ENCODE assay signal across 15 cellular contexts in the genomic region with DNA sequence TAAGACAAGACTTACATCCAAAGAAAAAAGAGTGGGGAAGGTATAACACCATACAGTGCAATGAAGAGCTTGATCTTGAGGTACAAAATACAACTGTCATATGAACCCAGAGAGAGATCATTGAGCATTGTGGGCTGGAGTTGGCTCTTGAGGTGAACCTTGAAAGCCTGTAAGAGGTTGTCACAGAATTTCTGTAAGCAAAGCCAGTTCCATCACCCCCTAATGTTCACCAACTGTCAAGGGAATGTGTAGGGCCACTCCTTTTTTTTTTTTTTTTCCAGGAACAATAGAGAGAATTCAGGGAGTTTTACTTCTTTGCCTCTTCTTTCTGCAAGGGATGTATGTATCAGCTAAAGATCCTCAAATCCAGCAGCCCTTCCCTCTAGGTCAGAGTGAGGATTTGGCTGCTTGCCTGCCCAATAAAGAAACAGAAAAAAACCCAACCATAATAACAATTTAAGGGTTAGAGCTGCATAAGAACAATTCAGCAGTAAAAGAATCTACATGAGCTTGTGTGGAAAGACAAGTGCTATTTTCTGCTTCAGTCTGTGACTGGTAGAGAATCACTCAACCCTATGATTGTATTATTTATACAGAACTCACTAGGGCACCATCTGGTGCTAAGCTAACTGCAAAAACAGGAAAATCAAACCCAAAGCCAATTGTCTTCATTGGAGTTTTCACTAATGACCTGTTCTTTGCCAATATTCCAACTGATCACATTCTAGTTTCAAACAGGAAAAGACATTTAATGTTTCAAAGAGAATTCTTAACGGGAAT.
DNase-seq lines count a peak whose midpoint lies in the region; FAIRE-seq lines count a peak whose summit lies in the region.
"Had no signal": no experiment of that assay in that cellular context is flagged by ENCODE, and none has a peak within 500 bp of the region (broad histone marks: within the 10 kb centered on the region; RNA-seq: fewer than 3 reads in every experiment).

No MANE protein-coding gene starts in this region.

- peak; percentile 94 for FAIRE-seq in islet of Langerhans (lab: Jason Lieb, UNC)
- FAIRE-seq: A204.1, G401.6, GM12892, HepG2, HTR-8/SVneo had no signal

- DNase-seq in G401 (ENCODE audit: low spot score) (peak; percentile 83), NCI-H1694 treated with DMSO at 0.1 percent for 48 hours (lab: John Stamatoyannopoulos, UW) (peak; percentile 88), NCI-H69 (lab: John Stamatoyannopoulos, UW) (peak; percentile 60), GDM1 (lab: John Stamatoyannopoulos, UW) (no peak), NCI-H1105 (lab: John Stamatoyannopoulos, UW) (no peak)
- no peak for DNase-seq in activated T-cell treated with anti-CD3 and anti-CD28 coated beads, Interleukin-2, amount 50 U/mL, for 48 hours
- DNase-seq: BE2C; CD4-positive, alpha-beta memory T cell; DMS79 had no signal

- in situ Hi-C loops in G401 (cut with HindIII; ENCODE audit: low sequenced_read_pairs), result no loop called here

Comparison
In these comparisons a context has a peak if more than half of its experiments do, and no peak if none do; other contexts are left out.
1. DNase-seq: peak in G401 (single experiment), NCI-H1694 treated with DMSO at 0.1 percent for 48 hours (single experiment) and NCI-H69 (single experiment); none in GDM1 (single experiment), NCI-H1105 (single experiment) and activated T-cell treated with anti-CD3 and anti-CD28 coated beads, Interleukin-2, amount 50 U/mL, for 48 hours (0 of 2).